8 cellular contexts compared by ENCODE assay signal in genomic region chr10:95561200-95562177, GRCh38. TPM values are rescaled to one million over a fixed set of nuclear protein-coding genes. Genes with fewer than 3 reads are reported as not detected.
DNase-seq lines count a peak whose midpoint lies in the region; ATAC-seq, FAIRE-seq and TF ChIP-seq lines count a peak whose summit lies in the region.

TSS of gene SORBS1 (minus strand) at chr10:95561371. CDS start at chr10:95441135, 120,236 bp downstream.

- TF ChIP-seq POLR2A in GM19193 (IDR thresholded peaks at IDR 0.05; ENCODE audit: extremely low read depth, insufficient read depth, insufficient read length) = peak; percentile 26

- H3K36me3 ChIP-seq in kidney (ENCODE audit: control insufficient read depth in 1 of 2, insufficient read depth in 2 of 2, low read length in 2 of 2) = no peaks in the 10 kb centered on the region

- peak within 1 kb of the TSS; percentile 82 to 84 for H3K27ac ChIP-seq in kidney (ENCODE audit: low read depth in 2 of 2, low read length in 2 of 2)

- intact Hi-C loops in kidney (cut with DNase I) = no loop called here

- DNase-seq in AG09319 (ENCODE audit: extremely low read depth, low read depth) = peak; percentile 71
- peak; percentile 78 for DNase-seq in NCI-H446 treated with DMSO at 0.1 percent for 48 hours (lab: John Stamatoyannopoulos, UW)
- peak; percentile 71 for DNase-seq in activated CD4-positive, alpha-beta T cell treated with anti-CD3 and anti-CD28 coated beads for 1 hour
- DNase-seq in cerebellar nuclear complex (lab: John Stamatoyannopoulos, UW) = peak; percentile 87 to 89
- DNase-seq in kidney = peak; percentile 99
- DNase-seq in stimulated activated CD4-positive, alpha-beta T cell treated with anti-CD3 and anti-CD28 coated beads, Interleukin-12 subunit alpha, Interleukin-12 subunit beta, amount 100 ng/mL, for 48 hours (ENCODE audit: low read depth in 2 of 3, low spot score in 1 of 3) = peak; percentile 66 to 81 (median 67)

- peaks cover 4 to 10% of the 10 kb centered on the region in 2 donors for H3K4me1 ChIP-seq in kidney (ENCODE audit: control insufficient read depth in 1 of 2, insufficient read depth in 1 of 2, low read depth in 1 of 2, low read length in 2 of 2)

- H3K9me3 ChIP-seq in kidney (ENCODE audit: control insufficient read depth in 1 of 2, low read length in 2 of 2) = no peaks in the 10 kb centered on the region

- no peak for FAIRE-seq in kidney (lab: Jason Lieb, UNC)

- peak within 1 kb of the TSS; percentile 79 to 84 for H3K4me3 ChIP-seq in kidney (ENCODE audit: low read length in 2 of 2)

- peak within 1 kb of the TSS; percentile 71 to 93 for H3K9ac ChIP-seq in kidney (ENCODE audit: low read length in 2 of 2)

- TF ChIP-seq CTCF in AG09319 (IDR thresholded peaks at IDR 0.05; ENCODE audit: low read depth, low read length) (no peak), kidney (IDR thresholded peaks at IDR 0.05; ENCODE audit: borderline replicate concordance, extremely low read depth, insufficient read depth) (no peak)

- ATAC-seq in HG03378 (IDR thresholded peaks at IDR 0.05; ENCODE audit: unreplicated experiment) = peak; percentile 98

RNA-seq across cellular contexts. Expression of gene SORBS1, which starts in this region (rescaled TPM):
- total RNA-seq in kidney = 91.7 TPM
- polyA plus RNA-seq in kidney (ENCODE audit: insufficient read depth, low read depth, low replicate concordance) = 12.2 TPM

Comparison
In these comparisons a context has a peak if more than half of its experiments do, and no peak if none do; other contexts are left out.
1. Peak in every context shown above with its lines: DNase-seq, ATAC-seq, H3K4me3 ChIP-seq and H3K27ac ChIP-seq.